In the genomic region with DNA sequence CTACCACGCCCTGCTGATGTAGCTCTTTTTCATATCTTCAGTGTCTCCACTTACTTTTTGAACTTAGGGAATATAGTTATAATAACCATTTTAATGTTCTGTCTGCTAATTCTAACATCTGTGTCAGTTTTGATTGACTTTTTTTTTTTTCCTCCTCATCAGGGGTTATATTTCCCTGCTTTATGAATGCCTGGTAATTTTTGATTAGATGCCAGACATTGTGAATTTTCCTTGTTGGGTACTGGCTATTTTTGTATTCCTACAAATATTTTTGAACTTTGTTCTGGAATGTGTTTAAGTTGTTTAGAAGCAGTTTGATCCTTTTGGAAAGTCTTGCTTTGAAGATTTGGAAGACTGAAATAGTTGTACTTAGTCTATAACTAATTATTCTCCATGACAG, we compare ENCODE assay signal across 9 cellular contexts.
"Had no signal": no experiment of that assay in that cellular context is flagged by ENCODE, and none has a peak within 500 bp of the region (broad histone marks: within the 10 kb centered on the region; RNA-seq: fewer than 3 reads in every experiment).

No MANE protein-coding gene starts in this region.

- DNase-seq: GM23248, GOT3, H7, H9, HCEC 1CT, HFFc6 had no signal

- H3K27ac ChIP-seq: GM23248 had no signal

- H3K36me3 ChIP-seq: HAP-1 had no signal

- H3K27ac Mint-ChIP-seq: GM23338, HFFc6 had no signal

- ATAC-seq: GM23338, HCT116 had no signal

- H3K4me1 ChIP-seq: HAP-1 had no signal

- H3K9me3 Mint-ChIP-seq: GM23338, H9 had no signal

- H3K4me3 Mint-ChIP-seq: GM23338, H9, HFFc6 had no signal

- H3K4me3 ChIP-seq: GM23248, GM23338, HAP-1 had no signal

- H3K9me3 ChIP-seq: HAP-1 had no signal
